35 cellular contexts compared by ENCODE assay signal in the genomic region with DNA sequence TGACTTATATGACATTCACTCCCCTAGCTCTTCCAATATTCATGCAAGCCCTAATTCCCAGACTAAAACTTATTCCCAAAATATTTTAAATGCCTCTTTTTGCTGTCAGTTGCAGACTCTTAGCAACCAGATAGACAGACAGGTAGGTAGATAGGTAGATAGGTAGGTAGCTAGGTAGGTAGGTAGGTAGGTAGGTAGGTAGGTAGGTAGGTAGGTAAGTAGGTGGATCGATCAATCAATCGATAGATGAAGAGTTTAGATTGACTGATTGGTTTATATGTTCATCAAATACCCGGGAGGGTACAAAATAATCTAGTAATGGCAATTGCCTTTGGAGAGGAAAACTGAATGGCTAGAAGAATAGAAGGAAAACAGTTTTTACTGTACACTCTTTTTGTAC.
"Had no signal": no experiment of that assay in that cellular context is flagged by ENCODE, and none has a peak within 500 bp of the region (broad histone marks: within the 10 kb centered on the region; RNA-seq: fewer than 3 reads in every experiment).

No MANE protein-coding gene starts in this region.

- H3K27ac ChIP-seq: KMS-11 had no signal

- H3K36me3 ChIP-seq: MG63 had no signal

- H3K9me3 ChIP-seq: MG63 had no signal

- H3K4me3 ChIP-seq: MG63 had no signal

- DNase-seq: Karpas-422, Kasumi-1, KG1, MG63, MM.1S, MV-4-11, NCI-H1048, NCI-H1092, NCI-H1092 treated with DMSO at 0.1 percent for 48 hours, NCI-H1105, NCI-H1105 treated with DMSO at 0.1 percent for 48 hours, NCI-H1417, NCI-H1417 treated with DMSO at 0.1 percent for 48 hours, NCI-H1436, NCI-H1436 treated with DMSO at 0.1 percent for 48 hours, NCI-H146, NCI-H1694, NCI-H1694 treated with DMSO at 0.1 percent for 48 hours, NCI-H187, NCI-H187 treated with DMSO at 0.1 percent for 48 hours, NCI-H1930, NCI-H2029, NCI-H2029 treated with DMSO at 0.1 percent for 48 hours, NCI-H2081, NCI-H2081 treated with DMSO at 0.1 percent for 48 hours, NCI-H2107, NCI-H2171, NCI-H2171 treated with DMSO at 0.1 percent for 48 hours, NCI-H2227 treated with DMSO at 0.1 percent for 48 hours, NCI-H226, NCI-H345, NCI-H446, NCI-H446 treated with DMSO at 0.1 percent for 48 hours, NCI-H510A had no signal
